In genomic region chr2:160666019-160666676, GRCh38 we compare ENCODE assay signal across 8 cellular contexts.
DNase-seq lines count a peak whose midpoint lies in the region; FAIRE-seq and TF ChIP-seq lines count a peak whose summit lies in the region.

No MANE protein-coding gene starts in this region.

- no peaks in the 10 kb centered on the region for H4K20me1 ChIP-seq in keratinocyte (ENCODE audit: control insufficient read depth, extremely low read depth, insufficient read depth, low read length)

- H3K36me3 ChIP-seq in keratinocyte (ENCODE audit: control insufficient read depth in 2 of 2, extremely low read depth in 1 of 2, insufficient read depth in 2 of 2, low read length in 2 of 2) (no peaks in the 10 kb centered on the region), stomach smooth muscle (ENCODE audit: control insufficient read depth in 2 of 2, insufficient read depth in 2 of 2, low read length in 2 of 2) (no peaks in the 10 kb centered on the region)

- H3K9ac ChIP-seq in keratinocyte (ENCODE audit: control insufficient read depth, extremely low read depth, insufficient read depth, low read length) (peak overlapping the region; percentile 41), stomach smooth muscle (ENCODE audit: low read length in 2 of 2) (peak overlapping the region in 1 of 2 donors; percentile 1)

- H3K27ac ChIP-seq in keratinocyte (ENCODE audit: control insufficient read depth, insufficient read depth, low read length): peak overlapping the region; percentile 64
- H3K27ac ChIP-seq in stomach smooth muscle (ENCODE audit: low read length): peak overlapping the region; percentile 32

- H3K4me1 ChIP-seq in keratinocyte (ENCODE audit: control insufficient read depth, extremely low read depth, insufficient read depth, low read length) (peaks cover 24% of the 10 kb centered on the region), stomach smooth muscle (ENCODE audit: control insufficient read depth, insufficient read depth, low read length) (no peaks in the 10 kb centered on the region)

- H3K9me1 ChIP-seq in keratinocyte (ENCODE audit: control insufficient read depth, extremely low read depth, insufficient read depth, low read length): peaks cover 3% of the 10 kb centered on the region

- peak overlapping the region in 1 of 3 experiments; percentile 25 for H3K4me3 ChIP-seq in keratinocyte (ENCODE audit: control insufficient read depth in 2 of 3, extremely low read depth in 1 of 3, insufficient read depth in 2 of 3, low read depth in 1 of 3, low read length in 3 of 3)
- peak overlapping the region; percentile 1 to 20 for H3K4me3 ChIP-seq in stomach smooth muscle (ENCODE audit: low read length in 2 of 2)

- peak overlapping the region; percentile 61 for H2AFZ ChIP-seq in keratinocyte (ENCODE audit: control insufficient read depth, low read length)

- TF ChIP-seq POLR2A in H54 (IDR thresholded peaks at IDR 0.05; ENCODE audit: low read depth, low read length): no peak

- DNase-seq in GDM1 (lab: John Stamatoyannopoulos, UW): peak; percentile 63
- peak; percentile 67 for DNase-seq in H54 (ENCODE audit: insufficient read length, low spot score)
- DNase-seq in NCI-H1105 treated with DMSO at 0.1 percent for 48 hours (lab: John Stamatoyannopoulos, UW): peak; percentile 68
- peak; percentile 98 for DNase-seq in amniotic stem cell (lab: John Stamatoyannopoulos, UW)
- no peak for DNase-seq in keratinocyte (ENCODE audit: low read depth, low spot score)
- no peak for DNase-seq in NK-92 (lab: John Stamatoyannopoulos, UW; ENCODE audit: unreplicated experiment)
- no peak for DNase-seq in ureter (ENCODE audit: low spot score)

- no peaks in the 10 kb centered on the region for H3K9me3 ChIP-seq in keratinocyte (ENCODE audit: control insufficient read depth, low read depth, low read length)
- no peaks in the 10 kb centered on the region for H3K9me3 ChIP-seq in stomach smooth muscle (ENCODE audit: control insufficient read depth in 2 of 2, low read length in 2 of 2)

- no peaks in the 10 kb centered on the region for H3K79me2 ChIP-seq in keratinocyte (ENCODE audit: control insufficient read depth, insufficient read depth, low read length)

- H3K27me3 ChIP-seq in keratinocyte (ENCODE audit: control insufficient read depth, extremely low read depth, insufficient read depth, low read length): no peaks in the 10 kb centered on the region
- H3K27me3 ChIP-seq in stomach smooth muscle (ENCODE audit: control insufficient read depth in 1 of 2, insufficient read depth in 2 of 2, low read length in 2 of 2): no peaks in the 10 kb centered on the region

- H3K4me2 ChIP-seq in keratinocyte (ENCODE audit: control insufficient read depth, extremely low read depth, insufficient read depth, low read depth, low read length): peak overlapping the region; percentile 63

- no peak for TF ChIP-seq CTCF in keratinocyte (optimal IDR thresholded peaks at IDR 0.05 in 1 of 3, IDR thresholded peaks at IDR 0.05 in 1 of 3, conservative IDR thresholded peaks at IDR 0.05 in 1 of 3; ENCODE audit: extremely low read depth in 1 of 3, insufficient read depth in 2 of 3, low read length in 3 of 3)

- FAIRE-seq in H54 (lab: Jason Lieb, UNC) (peak; percentile 100), keratinocyte (lab: Jason Lieb, UNC) (peak; percentile 92)

- dilution Hi-C loops in keratinocyte (cut with MboI; ENCODE audit: extremely low pct_ligation_motif_present, low sequenced_read_pairs): no loop called here

Comparison
In these comparisons a context has a peak if more than half of its experiments do, and no peak if none do; other contexts are left out.
1. DNase-seq: peak in GDM1 (single experiment), H54 (single experiment), NCI-H1105 treated with DMSO at 0.1 percent for 48 hours (single experiment) and amniotic stem cell (single experiment); none in keratinocyte (single experiment), NK-92 (single experiment) and ureter (single experiment).